Comparison of ENCODE assay signal across 8 cellular contexts in the genomic region with DNA sequence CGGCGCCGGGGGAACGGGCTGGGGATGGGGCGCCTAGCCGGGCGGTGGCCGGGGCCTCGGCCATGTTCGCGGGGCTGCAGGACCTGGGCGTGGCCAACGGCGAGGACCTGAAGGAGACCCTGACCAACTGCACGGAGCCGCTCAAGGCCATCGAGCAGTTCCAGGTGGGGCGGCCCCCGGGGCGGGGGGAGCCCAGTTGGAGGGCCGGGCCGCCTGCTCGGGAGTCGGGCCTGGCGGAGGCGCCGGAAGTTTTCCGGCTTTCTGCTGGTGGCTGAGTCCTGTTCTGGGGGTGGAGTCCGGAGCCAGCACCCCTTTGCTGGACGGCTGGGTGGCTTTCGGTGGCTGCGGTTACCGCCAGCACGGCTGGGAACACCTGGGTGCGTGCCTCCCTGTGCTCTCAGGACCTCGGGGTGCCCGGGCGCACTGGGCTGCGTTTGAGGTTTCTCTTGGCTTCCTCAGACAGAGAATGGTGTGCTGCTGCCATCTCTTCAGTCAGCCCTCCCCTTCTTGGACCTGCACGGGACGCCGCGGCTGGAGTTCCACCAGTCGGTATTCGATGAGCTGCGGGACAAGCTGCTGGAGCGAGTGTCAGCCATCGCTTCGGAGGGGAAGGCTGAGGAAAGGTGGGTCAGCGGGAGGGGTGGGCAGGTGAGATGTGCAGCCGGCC. TPM values are rescaled to one million over a fixed set of nuclear protein-coding genes. Genes with fewer than 3 reads are reported as not detected.
DNase-seq lines count a peak whose midpoint lies in the region; ATAC-seq and TF ChIP-seq lines count a peak whose summit lies in the region.

No MANE protein-coding gene starts in this region.

- H3K9me3 Mint-ChIP-seq in chondrocyte (ENCODE audit: low read depth) (no peaks in the 10 kb centered on the region), type B pancreatic cell (no peaks in the 10 kb centered on the region)

- peaks cover 38% of the 10 kb centered on the region for H3K79me2 ChIP-seq in DND-41 (ENCODE audit: insufficient read depth, low read length)

- 2 to 4% methylated on average over 46 to 51 of the region's 51 CpGs for WGBS in lung, 2 donors

- no peaks in the 10 kb centered on the region for H3K27me3 ChIP-seq in DND-41 (ENCODE audit: insufficient read depth, low read length, poor library complexity)
- H3K27me3 ChIP-seq in lung (ENCODE audit: control insufficient read depth, insufficient read depth): no peaks in the 10 kb centered on the region

- H3K4me3 ChIP-seq in DND-41 (ENCODE audit: low read depth in 1 of 2, low read length in 2 of 2): peak overlapping the region; percentile 91 to 93
- peak overlapping the region; percentile 98 for H3K4me3 ChIP-seq in lung

- H3K4me3 Mint-ChIP-seq in chondrocyte (ENCODE audit: unreplicated experiment): peak overlapping the region; percentile 87
- peak overlapping the region; percentile 89 for H3K4me3 Mint-ChIP-seq in type B pancreatic cell

- peak overlapping the region; percentile 72 for H3K27ac ChIP-seq in DND-41 (ENCODE audit: low read length)
- peak overlapping the region; percentile 70 to 78 for H3K27ac ChIP-seq in lung (ENCODE audit: low read depth in 1 of 2, low read length in 1 of 2)

- peaks cover 14% of the 10 kb centered on the region for H4K20me1 ChIP-seq in DND-41 (ENCODE audit: insufficient read depth, low read length)

- peak overlapping the region; percentile 96 for H3K4me2 ChIP-seq in DND-41 (ENCODE audit: insufficient read depth, low read length)

- peak; percentile 27 for ATAC-seq in DND-41 (ENCODE audit: insufficient read depth, low read depth)
- ATAC-seq in GM21619 (IDR thresholded peaks at IDR 0.05; ENCODE audit: unreplicated experiment): peak; percentile 31
- peak; percentile 37 for ATAC-seq in lung (ENCODE audit: insufficient read depth, low FRiP score)

- peak overlapping the region; percentile 83 for H2AFZ ChIP-seq in DND-41 (ENCODE audit: low read depth, low read length)

- peak overlapping the region; percentile 45 for H3K27ac Mint-ChIP-seq in chondrocyte (ENCODE audit: unreplicated experiment)
- H3K27ac Mint-ChIP-seq in type B pancreatic cell: no peak overlapping the region

- H3K27me3 Mint-ChIP-seq in chondrocyte (ENCODE audit: low read depth) (no peaks in the 10 kb centered on the region), type B pancreatic cell (no peaks in the 10 kb centered on the region)

- H3K36me3 Mint-ChIP-seq in chondrocyte (ENCODE audit: low read depth) (no peaks in the 10 kb centered on the region), type B pancreatic cell (no peaks in the 10 kb centered on the region)

- DNase-seq in DND-41: peak; percentile 49
- peak; percentile 75 for DNase-seq in NCI-H69 (lab: John Stamatoyannopoulos, UW)
- no peak for DNase-seq in chondrocyte (ENCODE audit: low spot score)
- no peak for DNase-seq in lung (ENCODE audit: low spot score)
- DNase-seq in type B pancreatic cell (ENCODE audit: extremely low spot score, unreplicated experiment): no peak
- DNase-seq in T1000 (lab: John Stamatoyannopoulos, UW): no peak
- no peak for DNase-seq in AG08396 (ENCODE audit: low spot score)

- H3K36me3 ChIP-seq in DND-41 (ENCODE audit: insufficient read depth, low read length) (peaks cover 29% of the 10 kb centered on the region), lung (ENCODE audit: control insufficient read depth in 2 of 2, insufficient read depth in 2 of 2, low read length in 2 of 2) (peaks cover 3 to 14% of the 10 kb centered on the region in 2 donors)

- H3K9me3 ChIP-seq in DND-41 (ENCODE audit: insufficient read depth, low read length, severe bottlenecking) (no peaks in the 10 kb centered on the region), lung (ENCODE audit: control insufficient read depth in 2 of 2, insufficient read depth in 1 of 2, low read length in 1 of 2) (no peaks in the 10 kb centered on the region)

- peaks cover 17% of the 10 kb centered on the region for H3K4me1 Mint-ChIP-seq in chondrocyte (ENCODE audit: low read depth)
- H3K4me1 Mint-ChIP-seq in type B pancreatic cell (ENCODE audit: unreplicated experiment): peaks cover 4% of the 10 kb centered on the region

- TF ChIP-seq CTCF in DND-41 (IDR thresholded peaks at IDR 0.05; ENCODE audit: borderline replicate concordance, extremely low read depth, low read length, poor library complexity, severe bottlenecking) (no peak), chondrocyte (IDR thresholded peaks at IDR 0.05) (no peak), lung (IDR thresholded peaks at IDR 0.05; ENCODE audit: control extremely low read depth, extremely low read depth) (no peak), type B pancreatic cell (conservative IDR thresholded peaks at IDR 0.05) (no peak)

- peak overlapping the region; percentile 91 for H3K9ac ChIP-seq in DND-41 (ENCODE audit: low read depth, low read length)

- peaks cover 31% of the 10 kb centered on the region for H3K4me1 ChIP-seq in DND-41 (ENCODE audit: insufficient read depth, low read length)
- H3K4me1 ChIP-seq in lung (ENCODE audit: control insufficient read depth in 2 of 2, insufficient read depth in 2 of 2, low read length in 2 of 2): peaks cover 0 to 12% of the 10 kb centered on the region in 2 donors

RNA-seq across cellular contexts. Expression of a gene that starts 0.5 kb away (rescaled TPM):
- total RNA-seq in chondrocyte: 48.0 to 55.1 TPM (median 52.4 TPM) in 3 replicates
- total RNA-seq in lung: 10 to 100 TPM; 30.4 to 56.2 TPM
- 10 to 100 TPM; 37.3 to 51.1 TPM for polyA plus RNA-seq in lung
- total RNA-seq in type B pancreatic cell (ENCODE audit: low replicate concordance): 52.4 and 61.9 TPM in 2 replicates

RNA-seq across cellular contexts. Expression of a gene that starts 4.5 kb away (rescaled TPM):
- total RNA-seq in chondrocyte (not detected in 3 replicates), lung (not detected), type B pancreatic cell (ENCODE audit: low replicate concordance) (0.31 TPM in 1 of 2 replicates, not detected in the other)
- polyA plus RNA-seq in lung: under 1 TPM in 1 of 2 donors, not detected in 1; 0.18 TPM

RNA-seq across cellular contexts. Expression of a gene that starts 14.5 kb away (rescaled TPM):
- total RNA-seq in chondrocyte (117 to 155 TPM (median 121 TPM) in 3 replicates), lung (100 to 1,000 TPM; 163 to 505 TPM), type B pancreatic cell (ENCODE audit: low replicate concordance) (326 and 349 TPM in 2 replicates)
- polyA plus RNA-seq in lung: 100 to 1,000 TPM; 326 to 338 TPM

RNA-seq across cellular contexts. Expression of a gene that starts 21.9 kb away (rescaled TPM):
- total RNA-seq in chondrocyte (0.85 to 3.5 TPM (median 3.4 TPM) in 3 replicates), lung (10 to 100 TPM; 12.1 to 42.5 TPM), type B pancreatic cell (ENCODE audit: low replicate concordance) (2.7 and 4.5 TPM in 2 replicates)
- 10 to 100 TPM in 1 of 2 donors, 1 to 10 TPM in 1; 9.6 to 29.2 TPM for polyA plus RNA-seq in lung

RNA-seq across cellular contexts. Expression of a gene that starts 24.9 kb away (rescaled TPM):
- total RNA-seq in chondrocyte (not detected in 3 replicates), lung (under 1 TPM in 1 of 2 donors, not detected in 1; 0.65 TPM), type B pancreatic cell (ENCODE audit: low replicate concordance) (0.41 and 0.81 TPM in 2 replicates)
- under 1 TPM; 0.03 to 0.12 TPM for polyA plus RNA-seq in lung

Comparison
In these comparisons a context has a peak if more than half of its experiments do, and no peak if none do; other contexts are left out.
1. DNase-seq: peak in DND-41 (single experiment) and NCI-H69 (single experiment); none in chondrocyte (single experiment), lung (single experiment), type B pancreatic cell (single experiment), T1000 (single experiment) and AG08396 (single experiment).
2. Peak in every context shown above with its lines, with median percentiles within 50 percentile points of each other: ATAC-seq.